Comparison of ENCODE assay signal across 1 cellular context in genomic region chr12:111841750-111842555, GRCh38.
A peak's percentile ranks its signal among the peaks of the same experiment; 100 is the strongest.
TF ChIP-seq lines count a peak whose summit lies in the region.

TSS of gene MAPKAPK5 (plus strand) at chr12:111842228. CDS start at chr12:111842734, 506 bp downstream.

TF ChIP-seq in HepG2, 621 proteins besides CTCF, POLR2A, EP300 and RAD21 (continued from another document):
- 0 out of 2 replicates have a peak, but pooled peaks have one; percentile 24 for TF ChIP-seq ZBTB2 (CRISPR knock-in tag; IDR thresholded peaks at IDR 0.05; ENCODE audit: low read depth)
- no peak for TF ChIP-seq ZKSCAN5 (CRISPR knock-in tag; IDR thresholded peaks at IDR 0.05)
- peak; percentile 77; the same call in 1 of the 2 replicates for TF ChIP-seq ZSCAN29 (CRISPR knock-in tag; conservative IDR thresholded peaks at IDR 0.05)
- no peak for TF ChIP-seq RFXANK (CRISPR knock-in tag; IDR thresholded peaks at IDR 0.05)
- TF ChIP-seq ATF7-NPFF (CRISPR knock-in tag; IDR thresholded peaks at IDR 0.05; ENCODE audit: low read depth) = peak; percentile 39; the same call in 1 of the 2 replicates
- TF ChIP-seq BCLAF1 (IDR thresholded peaks at IDR 0.05) = no peak
- TF ChIP-seq RBAK (CRISPR knock-in tag; IDR thresholded peaks at IDR 0.05) = no peak
- no peak for TF ChIP-seq CENPX (CRISPR knock-in tag; IDR thresholded peaks at IDR 0.05)
- no peak for TF ChIP-seq IKZF1 (IDR thresholded peaks at IDR 0.05)
- peak; percentile 98 for TF ChIP-seq IRF2 (CRISPR knock-in tag; IDR thresholded peaks at IDR 0.05)
- no peak for TF ChIP-seq PHB2 (IDR thresholded peaks at IDR 0.05; ENCODE audit: partially characterized antibody)
- TF ChIP-seq PCBP2 (optimal IDR thresholded peaks at IDR 0.05; ENCODE audit: low read depth, low read length, poor library complexity, severe bottlenecking) = no peak
- TF ChIP-seq RNF219 (CRISPR knock-in tag; IDR thresholded peaks at IDR 0.05) = no peak
- TF ChIP-seq ZNF616 (CRISPR knock-in tag; IDR thresholded peaks at IDR 0.05; ENCODE audit: low read depth) = 0 out of 2 replicates have a peak, but pooled peaks have one; percentile 30
- 0 out of 2 replicates have a peak, but pooled peaks have one; percentile 73 for TF ChIP-seq ZBTB46 (CRISPR knock-in tag; IDR thresholded peaks at IDR 0.05; ENCODE audit: borderline replicate concordance)
- peak; percentile 57; the same call in 1 of the 2 replicates for TF ChIP-seq ZNF317 (CRISPR knock-in tag; IDR thresholded peaks at IDR 0.05)
- peak; percentile 79 for TF ChIP-seq ELF1 (CRISPR knock-in tag; IDR thresholded peaks at IDR 0.05)
- no peak for TF ChIP-seq SETDB1 (CRISPR knock-in tag; IDR thresholded peaks at IDR 0.05; ENCODE audit: borderline replicate concordance)
- no peak; the same call in 1 of the 2 replicates for TF ChIP-seq KDM4B (CRISPR knock-in tag; IDR thresholded peaks at IDR 0.05)
- TF ChIP-seq BORCS8-MEF2B (CRISPR knock-in tag; IDR thresholded peaks at IDR 0.05) = peak; percentile 84; the same call in 1 of the 2 replicates
- peak; percentile 78 for TF ChIP-seq TOPORS (CRISPR knock-in tag; IDR thresholded peaks at IDR 0.05)
- TF ChIP-seq ZNF281 (CRISPR knock-in tag; IDR thresholded peaks at IDR 0.05; ENCODE audit: borderline replicate concordance) = no peak
- TF ChIP-seq SNRNP70 (IDR thresholded peaks at IDR 0.05; ENCODE audit: low read depth, low read length) = no peak
- 0 out of 2 replicates have a peak, but pooled peaks have one; percentile 49 for TF ChIP-seq ZNF503 (CRISPR knock-in tag; IDR thresholded peaks at IDR 0.05)
